Comparison of ENCODE assay signal across 2 cellular contexts in the genomic region with DNA sequence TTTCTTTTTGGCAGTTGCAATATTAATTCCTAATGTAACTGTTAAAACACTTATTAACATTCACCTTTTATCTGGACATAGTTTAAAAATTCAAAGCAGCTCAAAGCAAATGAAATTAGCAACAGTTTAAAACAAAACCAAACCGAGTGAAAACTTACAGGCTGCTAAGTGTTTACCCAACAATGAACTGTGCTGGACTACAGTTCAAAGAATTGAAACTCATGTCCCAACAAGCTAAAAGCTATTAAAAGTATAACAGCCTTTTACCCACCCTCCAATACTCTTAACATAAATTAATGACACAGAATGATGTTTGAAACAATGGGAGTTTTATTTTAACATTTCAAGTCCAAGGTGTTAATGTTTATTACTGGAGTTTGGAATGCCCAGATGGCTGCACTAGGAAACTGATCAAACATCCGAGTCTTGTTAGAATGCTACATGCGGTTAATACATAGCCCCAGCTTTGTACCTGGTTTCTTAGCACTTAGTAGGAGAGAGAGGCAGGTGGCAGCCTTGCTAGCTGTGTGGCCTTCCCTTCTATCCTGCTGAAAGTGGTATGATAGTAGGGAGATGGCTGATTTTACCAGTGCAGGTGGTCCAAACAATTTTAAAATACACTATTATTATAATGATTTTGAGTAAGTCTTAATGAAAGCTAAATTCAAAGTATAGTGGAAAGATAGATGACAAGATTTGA.
TF ChIP-seq lines count a peak whose summit lies in the region.

No MANE protein-coding gene starts in this region.

TF ChIP-seq in HCT116, 20 proteins besides CTCF, POLR2A, EP300 and RAD21 (continued from another document):
- TF ChIP-seq, protein P1, sequence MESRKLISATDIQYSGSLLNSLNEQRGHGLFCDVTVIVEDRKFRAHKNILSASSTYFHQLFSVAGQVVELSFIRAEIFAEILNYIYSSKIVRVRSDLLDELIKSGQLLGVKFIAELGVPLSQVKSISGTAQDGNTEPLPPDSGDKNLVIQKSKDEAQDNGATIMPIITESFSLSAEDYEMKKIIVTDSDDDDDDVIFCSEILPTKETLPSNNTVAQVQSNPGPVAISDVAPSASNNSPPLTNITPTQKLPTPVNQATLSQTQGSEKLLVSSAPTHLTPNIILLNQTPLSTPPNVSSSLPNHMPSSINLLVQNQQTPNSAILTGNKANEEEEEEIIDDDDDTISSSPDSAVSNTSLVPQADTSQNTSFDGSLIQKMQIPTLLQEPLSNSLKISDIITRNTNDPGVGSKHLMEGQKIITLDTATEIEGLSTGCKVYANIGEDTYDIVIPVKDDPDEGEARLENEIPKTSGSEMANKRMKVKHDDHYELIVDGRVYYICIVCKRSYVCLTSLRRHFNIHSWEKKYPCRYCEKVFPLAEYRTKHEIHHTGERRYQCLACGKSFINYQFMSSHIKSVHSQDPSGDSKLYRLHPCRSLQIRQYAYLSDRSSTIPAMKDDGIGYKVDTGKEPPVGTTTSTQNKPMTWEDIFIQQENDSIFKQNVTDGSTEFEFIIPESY (IDR thresholded peaks at IDR 0.05; ENCODE audit: extremely low read depth, insufficient replicate concordance, low read length): no peak
- TF ChIP-seq JUND (IDR thresholded peaks at IDR 0.05) (no peak), ZFX (IDR thresholded peaks at IDR 0.05) (no peak), FOSL1 (IDR thresholded peaks at IDR 0.05; ENCODE audit: low read depth) (no peak), SP1 (IDR thresholded peaks at IDR 0.05; ENCODE audit: low read depth) (no peak), YY1 (IDR thresholded peaks at IDR 0.05; ENCODE audit: extremely low read depth, insufficient replicate concordance, low read depth, low read length) (no peak), SRF (IDR thresholded peaks at IDR 0.05; ENCODE audit: low read depth) (no peak), EZH2 (IDR thresholded peaks at IDR 0.05) (no peak), CBX3 (IDR thresholded peaks at IDR 0.05; ENCODE audit: low read depth) (no peak), CEBPB (IDR thresholded peaks at IDR 0.05; ENCODE audit: low read depth) (no peak), ZNF274 (IDR thresholded peaks at IDR 0.05; ENCODE audit: low read depth, low read length) (no peak), EGR1 (IDR thresholded peaks at IDR 0.05; ENCODE audit: low read depth) (no peak), SIN3A (IDR thresholded peaks at IDR 0.05; ENCODE audit: low read depth) (no peak)
- TF ChIP-seq, protein P2, sequence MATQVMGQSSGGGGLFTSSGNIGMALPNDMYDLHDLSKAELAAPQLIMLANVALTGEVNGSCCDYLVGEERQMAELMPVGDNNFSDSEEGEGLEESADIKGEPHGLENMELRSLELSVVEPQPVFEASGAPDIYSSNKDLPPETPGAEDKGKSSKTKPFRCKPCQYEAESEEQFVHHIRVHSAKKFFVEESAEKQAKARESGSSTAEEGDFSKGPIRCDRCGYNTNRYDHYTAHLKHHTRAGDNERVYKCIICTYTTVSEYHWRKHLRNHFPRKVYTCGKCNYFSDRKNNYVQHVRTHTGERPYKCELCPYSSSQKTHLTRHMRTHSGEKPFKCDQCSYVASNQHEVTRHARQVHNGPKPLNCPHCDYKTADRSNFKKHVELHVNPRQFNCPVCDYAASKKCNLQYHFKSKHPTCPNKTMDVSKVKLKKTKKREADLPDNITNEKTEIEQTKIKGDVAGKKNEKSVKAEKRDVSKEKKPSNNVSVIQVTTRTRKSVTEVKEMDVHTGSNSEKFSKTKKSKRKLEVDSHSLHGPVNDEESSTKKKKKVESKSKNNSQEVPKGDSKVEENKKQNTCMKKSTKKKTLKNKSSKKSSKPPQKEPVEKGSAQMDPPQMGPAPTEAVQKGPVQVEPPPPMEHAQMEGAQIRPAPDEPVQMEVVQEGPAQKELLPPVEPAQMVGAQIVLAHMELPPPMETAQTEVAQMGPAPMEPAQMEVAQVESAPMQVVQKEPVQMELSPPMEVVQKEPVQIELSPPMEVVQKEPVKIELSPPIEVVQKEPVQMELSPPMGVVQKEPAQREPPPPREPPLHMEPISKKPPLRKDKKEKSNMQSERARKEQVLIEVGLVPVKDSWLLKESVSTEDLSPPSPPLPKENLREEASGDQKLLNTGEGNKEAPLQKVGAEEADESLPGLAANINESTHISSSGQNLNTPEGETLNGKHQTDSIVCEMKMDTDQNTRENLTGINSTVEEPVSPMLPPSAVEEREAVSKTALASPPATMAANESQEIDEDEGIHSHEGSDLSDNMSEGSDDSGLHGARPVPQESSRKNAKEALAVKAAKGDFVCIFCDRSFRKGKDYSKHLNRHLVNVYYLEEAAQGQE (IDR thresholded peaks at IDR 0.05; ENCODE audit: low read depth): no peak
- TF ChIP-seq, protein P3, sequence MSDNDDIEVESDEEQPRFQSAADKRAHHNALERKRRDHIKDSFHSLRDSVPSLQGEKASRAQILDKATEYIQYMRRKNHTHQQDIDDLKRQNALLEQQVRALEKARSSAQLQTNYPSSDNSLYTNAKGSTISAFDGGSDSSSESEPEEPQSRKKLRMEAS (IDR thresholded peaks at IDR 0.05): no peak
- TF ChIP-seq, protein P4, sequence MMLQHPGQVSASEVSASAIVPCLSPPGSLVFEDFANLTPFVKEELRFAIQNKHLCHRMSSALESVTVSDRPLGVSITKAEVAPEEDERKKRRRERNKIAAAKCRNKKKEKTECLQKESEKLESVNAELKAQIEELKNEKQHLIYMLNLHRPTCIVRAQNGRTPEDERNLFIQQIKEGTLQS (IDR thresholded peaks at IDR 0.05): no peak

TF ChIP-seq in WTC11, 78 proteins besides CTCF, POLR2A, EP300 and RAD21 (continued from another document):
- TF ChIP-seq, protein P5, sequence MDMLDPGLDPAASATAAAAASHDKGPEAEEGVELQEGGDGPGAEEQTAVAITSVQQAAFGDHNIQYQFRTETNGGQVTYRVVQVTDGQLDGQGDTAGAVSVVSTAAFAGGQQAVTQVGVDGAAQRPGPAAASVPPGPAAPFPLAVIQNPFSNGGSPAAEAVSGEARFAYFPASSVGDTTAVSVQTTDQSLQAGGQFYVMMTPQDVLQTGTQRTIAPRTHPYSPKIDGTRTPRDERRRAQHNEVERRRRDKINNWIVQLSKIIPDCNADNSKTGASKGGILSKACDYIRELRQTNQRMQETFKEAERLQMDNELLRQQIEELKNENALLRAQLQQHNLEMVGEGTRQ (CRISPR knock-in tag; IDR thresholded peaks at IDR 0.05): no peak
- no peak for TF ChIP-seq ETV6 (CRISPR knock-in tag; IDR thresholded peaks at IDR 0.05)
